1 cellular context compared by ENCODE assay signal in genomic region chrX:154012336-154012991, GRCh38.
TF ChIP-seq lines count a peak whose summit lies in the region.

No MANE protein-coding gene starts in this region.

TF ChIP-seq in HepG2, 621 proteins besides CTCF, POLR2A, EP300 and RAD21 (continued from another document and continues in another):
- no peak for TF ChIP-seq ZHX2 (IDR thresholded peaks at IDR 0.05; ENCODE audit: low read depth)
- TF ChIP-seq ZHX2 (CRISPR knock-in tag; IDR thresholded peaks at IDR 0.05; ENCODE audit: borderline replicate concordance): no peak
- TF ChIP-seq SIX4 (CRISPR knock-in tag; IDR thresholded peaks at IDR 0.05): no peak
- TF ChIP-seq GTF2F1 (IDR thresholded peaks at IDR 0.05; ENCODE audit: low read length): no peak
- no peak for TF ChIP-seq MIER2 (CRISPR knock-in tag; IDR thresholded peaks at IDR 0.05)
- no peak for TF ChIP-seq ZNF362 (CRISPR knock-in tag; IDR thresholded peaks at IDR 0.05; ENCODE audit: borderline replicate concordance)
- peak; percentile 67 for TF ChIP-seq ZNF687 (CRISPR knock-in tag; IDR thresholded peaks at IDR 0.05)
- no peak for TF ChIP-seq ZNF782 (CRISPR knock-in tag; IDR thresholded peaks at IDR 0.05; ENCODE audit: borderline replicate concordance)
- no peak for TF ChIP-seq ZNF34 (CRISPR knock-in tag; IDR thresholded peaks at IDR 0.05; ENCODE audit: borderline replicate concordance)
- TF ChIP-seq ZNF776 (CRISPR knock-in tag; IDR thresholded peaks at IDR 0.05): no peak
- 0 out of 2 replicates have a peak, but pooled peaks have one; percentile 46 for TF ChIP-seq RARA (CRISPR knock-in tag; IDR thresholded peaks at IDR 0.05)
- TF ChIP-seq ZNF274 (CRISPR knock-in tag; IDR thresholded peaks at IDR 0.05): no peak
- peak; percentile 26; the same call in 1 of the 2 replicates for TF ChIP-seq ZBTB38 (CRISPR knock-in tag; IDR thresholded peaks at IDR 0.05)
- TF ChIP-seq ZNF333 (CRISPR knock-in tag; IDR thresholded peaks at IDR 0.05; ENCODE audit: borderline replicate concordance): no peak
- TF ChIP-seq POGZ (CRISPR knock-in tag; IDR thresholded peaks at IDR 0.05): no peak
- peak; percentile 89 for TF ChIP-seq ZNF281 (CRISPR knock-in tag; IDR thresholded peaks at IDR 0.05; ENCODE audit: borderline replicate concordance)
- TF ChIP-seq ZBTB44 (CRISPR knock-in tag; IDR thresholded peaks at IDR 0.05): no peak
- TF ChIP-seq THAP7 (CRISPR knock-in tag; IDR thresholded peaks at IDR 0.05): no peak
- TF ChIP-seq KDM4B (CRISPR knock-in tag; IDR thresholded peaks at IDR 0.05): no peak
- no peak for TF ChIP-seq CBFB (CRISPR knock-in tag; IDR thresholded peaks at IDR 0.05)
- no peak for TF ChIP-seq KIAA2018 (CRISPR knock-in tag; IDR thresholded peaks at IDR 0.05; ENCODE audit: borderline replicate concordance)
- no peak for TF ChIP-seq ASH2L (IDR thresholded peaks at IDR 0.05; ENCODE audit: insufficient read length, low read depth, low read length)
- TF ChIP-seq FOXO4 (CRISPR knock-in tag; conservative IDR thresholded peaks at IDR 0.05): no peak
- peak; percentile 36 for TF ChIP-seq RBM22 (optimal IDR thresholded peaks at IDR 0.05; ENCODE audit: low read length)
- TF ChIP-seq ZSCAN21 (CRISPR knock-in tag; IDR thresholded peaks at IDR 0.05; ENCODE audit: borderline replicate concordance): no peak
- TF ChIP-seq FOXP1 (IDR thresholded peaks at IDR 0.05): no peak
- TF ChIP-seq FOXP1 (CRISPR knock-in tag; IDR thresholded peaks at IDR 0.05): no peak
- TF ChIP-seq HOXD1 (CRISPR knock-in tag; IDR thresholded peaks at IDR 0.05): no peak
- TF ChIP-seq ZNF577 (CRISPR knock-in tag; IDR thresholded peaks at IDR 0.05; ENCODE audit: borderline replicate concordance, low read depth): no peak
